In the genomic region with DNA sequence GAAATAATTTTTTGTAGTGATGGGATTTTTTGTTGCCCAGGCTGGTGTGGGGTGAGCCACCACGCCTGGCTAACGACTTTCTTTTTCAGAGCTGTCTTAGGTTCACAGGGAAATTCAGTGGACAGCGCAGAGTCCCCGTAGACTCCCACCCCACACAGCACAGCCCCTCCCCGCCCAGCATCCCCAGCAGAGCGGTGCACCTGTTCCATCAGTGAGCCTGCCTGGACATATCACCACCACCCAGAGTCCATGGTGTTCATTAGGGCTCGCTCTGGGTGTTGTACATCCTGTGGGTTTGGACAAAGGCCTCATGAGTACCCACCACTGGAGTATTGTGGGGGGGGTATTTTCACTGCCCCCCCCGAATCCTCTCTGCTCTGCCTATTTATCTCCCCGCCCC, we compare ENCODE assay signal across 7 cellular contexts. TPM values are rescaled to one million over a fixed set of nuclear protein-coding genes. Genes with fewer than 3 reads are reported as not detected.
"Had no signal": no experiment of that assay in that cellular context is flagged by ENCODE, and none has a peak within 500 bp of the region (broad histone marks: within the 10 kb centered on the region; RNA-seq: fewer than 3 reads in every experiment).

No MANE protein-coding gene starts in this region.

RNA-seq across cellular contexts. Expression of gene ZSCAN5C, which starts 8.0 kb away (rescaled TPM):
- total RNA-seq: GM23248, GM23338, H1, H4, H7, H9, HFFc6 had no signal
- polyA plus RNA-seq: GM23248, GM23338, H1 had no signal

RNA-seq across cellular contexts. Expression of gene ZSCAN5B, which starts 12.5 kb away (rescaled TPM):
- total RNA-seq: GM23248, H1, H7, H9 had no signal
- polyA plus RNA-seq: GM23248, GM23338, H1 had no signal

RNA-seq across cellular contexts. Expression of gene GALP, which starts 34.2 kb away (rescaled TPM):
- total RNA-seq: GM23248, GM23338, H1, H7, H9, HFFc6 had no signal
- polyA plus RNA-seq: GM23248, GM23338 had no signal
